ENCODE assay signal across 8 cellular contexts in the genomic region with DNA sequence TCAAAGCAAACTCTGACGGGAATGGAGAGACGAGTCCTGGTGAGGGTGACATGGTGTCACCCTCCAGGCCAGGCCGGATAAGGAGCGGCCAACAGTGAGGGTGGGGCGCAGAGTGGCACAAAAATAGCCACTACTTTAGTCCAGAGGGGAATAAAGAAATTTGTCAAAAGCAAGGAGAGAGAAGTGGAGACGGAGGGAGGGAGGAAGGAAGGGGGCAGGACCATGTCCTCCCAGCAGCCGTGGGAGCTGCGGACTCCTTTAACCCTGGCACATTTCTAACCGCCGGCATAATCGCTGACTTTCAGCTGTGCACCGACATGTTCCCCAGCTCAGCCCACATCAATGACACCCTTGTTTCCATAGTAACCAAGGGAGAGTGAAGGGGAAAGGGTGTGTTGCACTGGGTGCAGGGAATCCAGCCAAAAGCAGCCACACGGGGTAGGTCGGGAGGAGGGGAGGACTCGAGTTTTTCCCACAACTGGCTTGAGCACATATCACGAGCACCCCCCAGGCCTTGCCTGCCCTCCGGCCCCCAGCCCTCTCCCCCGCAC. TPM values are rescaled to one million over a fixed set of nuclear protein-coding genes. Genes with fewer than 3 reads are reported as not detected.
DNase-seq lines count a peak whose midpoint lies in the region; ATAC-seq and TF ChIP-seq lines count a peak whose summit lies in the region.

No MANE protein-coding gene starts in this region.

- no peaks in the 10 kb centered on the region for H3K27me3 ChIP-seq in kidney epithelial cell (ENCODE audit: control insufficient read depth, insufficient read depth, low read length)

- H3K4me3 ChIP-seq in kidney epithelial cell (ENCODE audit: low read depth, low read length) = no peak overlapping the region

- DNase-seq in AML-193 (lab: John Stamatoyannopoulos, UW) (peak; percentile 2 to 13), kidney epithelial cell (ENCODE audit: low read depth) (peak; percentile 62), smooth muscle cell of the brain vasculature (ENCODE audit: low read depth, low spot score) (peak; percentile 35), NCI-H187 treated with DMSO at 0.1 percent for 48 hours (lab: John Stamatoyannopoulos, UW) (no peak)
- DNase-seq in activated CD4-positive, CD25-positive, alpha-beta regulatory T cell treated with anti-CD3 and anti-CD28 coated beads, Interleukin-2, amount 50 U/mL, for 16 hours (ENCODE audit: low read depth, low spot score) = peak; percentile 36
- DNase-seq in central memory CD4-positive, alpha-beta T cell = peak; percentile 88

- ATAC-seq in HG03342 (IDR thresholded peaks at IDR 0.05; ENCODE audit: unreplicated experiment) (peak; percentile 68), HG03378 (IDR thresholded peaks at IDR 0.05; ENCODE audit: unreplicated experiment) (no peak)

- no peak for TF ChIP-seq CTCF in kidney epithelial cell (IDR thresholded peaks at IDR 0.05; ENCODE audit: insufficient read depth, low read length, poor library complexity, severe bottlenecking)

- no peaks in the 10 kb centered on the region for H3K36me3 ChIP-seq in kidney epithelial cell (ENCODE audit: control insufficient read depth, insufficient read depth, low read length)

RNA-seq across cellular contexts. Expression of gene TRIM8, which starts 29.8 kb away (rescaled TPM):
- 393 and 426 TPM in 2 replicates for total RNA-seq in kidney epithelial cell

RNA-seq across cellular contexts. Expression of gene ARL3, which starts 40.2 kb away (rescaled TPM):
- 5.2 and 5.9 TPM in 2 replicates for total RNA-seq in kidney epithelial cell

RNA-seq across cellular contexts. Expression of gene SFXN2, which starts 40.4 kb away (rescaled TPM):
- total RNA-seq in kidney epithelial cell = 2.3 and 4.5 TPM in 2 replicates
